In genomic region chr4:174631901-174632758, GRCh38 we compare ENCODE assay signal across 8 cellular contexts.
DNase-seq lines count a peak whose midpoint lies in the region; ATAC-seq and TF ChIP-seq lines count a peak whose summit lies in the region.

No MANE protein-coding gene starts in this region.

- H3K27me3 Mint-ChIP-seq in stimulated activated naive B cell treated with anti-CD40 and anti-IgM and Interleukin-4, amounts not matched to agents 10 μg/mL and 1 μg/mL and 100 μg/mL, for 72 hours: no peaks in the 10 kb centered on the region

- peak; percentile 2 for DNase-seq in AG04450 (ENCODE audit: low read depth, low spot score)
- DNase-seq in NCI-H460 (ENCODE audit: extremely low read depth, low read depth): peak; percentile 47
- peak; percentile 56 to 70 for DNase-seq in cardiac fibroblast (ENCODE audit: low read depth in 2 of 2)
- DNase-seq in lung (ENCODE audit: low spot score): no peak
- DNase-seq in stimulated activated naive B cell treated with anti-CD40 and anti-IgM and Interleukin-4, amounts not matched to agents 10 μg/mL and 1 μg/mL and 100 μg/mL, for 72 hours: no peak

- H3K36me3 ChIP-seq in lung (ENCODE audit: control insufficient read depth in 2 of 2, insufficient read depth in 2 of 2, low read length in 2 of 2): no peaks in the 10 kb centered on the region

- no peak overlapping the region for H3K27ac Mint-ChIP-seq in stimulated activated naive B cell treated with anti-CD40 and anti-IgM and Interleukin-4, amounts not matched to agents 10 μg/mL and 1 μg/mL and 100 μg/mL, for 72 hours

- peak; percentile 80 for ATAC-seq in HG02885 (IDR thresholded peaks at IDR 0.05; ENCODE audit: poor library complexity, unreplicated experiment)
- ATAC-seq in lung (ENCODE audit: insufficient read depth, low FRiP score): peak; percentile 65
- no peak for ATAC-seq in GM19023 (IDR thresholded peaks at IDR 0.05; ENCODE audit: unreplicated experiment)
- ATAC-seq in stimulated activated naive B cell treated with anti-CD40 and anti-IgM and Interleukin-4, amounts not matched to agents 10 μg/mL and 1 μg/mL and 100 μg/mL, for 72 hours (replicated peaks): no peak

- H3K27ac ChIP-seq in AG04450 (ENCODE audit: low read depth, low read length) (no peak overlapping the region), lung (ENCODE audit: low read depth in 1 of 2, low read length in 1 of 2) (no peak overlapping the region)

- peak; percentile 72 for TF ChIP-seq CTCF in AG04450 (IDR thresholded peaks at IDR 0.05; ENCODE audit: low read depth, low read length)
- peak; percentile 52; the same call in 1 of the 2 replicates for TF ChIP-seq CTCF in GM12874 (IDR thresholded peaks at IDR 0.05; ENCODE audit: insufficient read depth, low read depth, low read length)
- TF ChIP-seq CTCF in cardiac fibroblast (IDR thresholded peaks at IDR 0.05; ENCODE audit: low read depth, low read length): peak; percentile 80
- TF ChIP-seq CTCF in lung (IDR thresholded peaks at IDR 0.05; ENCODE audit: control extremely low read depth, extremely low read depth): peak; percentile 50

- H3K4me3 Mint-ChIP-seq in stimulated activated naive B cell treated with anti-CD40 and anti-IgM and Interleukin-4, amounts not matched to agents 10 μg/mL and 1 μg/mL and 100 μg/mL, for 72 hours: no peak overlapping the region

- no peaks in the 10 kb centered on the region for H3K36me3 Mint-ChIP-seq in stimulated activated naive B cell treated with anti-CD40 and anti-IgM and Interleukin-4, amounts not matched to agents 10 μg/mL and 1 μg/mL and 100 μg/mL, for 72 hours

- no peak overlapping the region for H3K4me3 ChIP-seq in AG04450 (ENCODE audit: low read depth, low read length)
- H3K4me3 ChIP-seq in cardiac fibroblast (replicated peaks in 1 of 2; ENCODE audit: low read depth in 2 of 2, low read length in 2 of 2): no peak overlapping the region
- H3K4me3 ChIP-seq in lung: no peak overlapping the region

- H3K4me1 Mint-ChIP-seq in stimulated activated naive B cell treated with anti-CD40 and anti-IgM and Interleukin-4, amounts not matched to agents 10 μg/mL and 1 μg/mL and 100 μg/mL, for 72 hours: no peaks in the 10 kb centered on the region

- H3K27me3 ChIP-seq in AG04450 (ENCODE audit: control insufficient read depth, insufficient read depth, low read length): no peaks in the 10 kb centered on the region
- H3K27me3 ChIP-seq in lung (ENCODE audit: control insufficient read depth, insufficient read depth): no peaks in the 10 kb centered on the region

- no peaks in the 10 kb centered on the region for H3K4me1 ChIP-seq in lung (ENCODE audit: control insufficient read depth in 2 of 2, insufficient read depth in 2 of 2, low read length in 2 of 2)

- no peaks in the 10 kb centered on the region for H3K9me3 Mint-ChIP-seq in stimulated activated naive B cell treated with anti-CD40 and anti-IgM and Interleukin-4, amounts not matched to agents 10 μg/mL and 1 μg/mL and 100 μg/mL, for 72 hours

- CTCF ChIA-PET in AG04450 (lab: Charles Lee): interaction anchor here (0.5 to 2.4 kb wide), 15 partner anchors 10 to 1638 kb away, joined by 3 to 23 read pairs (median 4); no protein-coding TSS in a partner anchor

- H3K9me3 ChIP-seq in AG04450 (ENCODE audit: control insufficient read depth, insufficient read depth, low read length): no peaks in the 10 kb centered on the region
- H3K9me3 ChIP-seq in lung (ENCODE audit: control insufficient read depth in 2 of 2, insufficient read depth in 1 of 2, low read length in 1 of 2): no peaks in the 10 kb centered on the region

- POLR2A ChIA-PET in AG04450 (lab: Yijun Ruan, JAX): no interaction called here

- 40 to 44% methylated on average over 2 of the region's 2 CpGs for WGBS in lung, 2 donors

Comparison
In these comparisons a context has a peak if more than half of its experiments do, and no peak if none do; other contexts are left out.
1. DNase-seq: peak in AG04450 (single experiment), NCI-H460 (single experiment) and cardiac fibroblast (2 of 2); none in lung (single experiment) and stimulated activated naive B cell treated with anti-CD40 and anti-IgM and Interleukin-4, amounts not matched to agents 10 μg/mL and 1 μg/mL and 100 μg/mL, for 72 hours (single experiment).
2. ATAC-seq: peak in HG02885 (single experiment) and lung (single experiment); none in GM19023 (single experiment) and stimulated activated naive B cell treated with anti-CD40 and anti-IgM and Interleukin-4, amounts not matched to agents 10 μg/mL and 1 μg/mL and 100 μg/mL, for 72 hours (0 of 2).
3. Peak in every context shown above with its lines, with median percentiles within 50 percentile points of each other: CTCF ChIP-seq.